25 cellular contexts compared by ENCODE assay signal in genomic region chr16:65771707-65772106, GRCh38.
A peak's percentile ranks its signal among the peaks of the same experiment; 100 is the strongest.
DNase-seq lines count a peak whose midpoint lies in the region; ATAC-seq, FAIRE-seq and TF ChIP-seq lines count a peak whose summit lies in the region.
"Had no signal": no experiment of that assay in that cellular context is flagged by ENCODE, and none has a peak within 500 bp of the region (broad histone marks: within the 10 kb centered on the region; RNA-seq: fewer than 3 reads in every experiment).

No MANE protein-coding gene starts in this region.

- H3K4me1 Mint-ChIP-seq in astrocyte (ENCODE audit: low read depth, unreplicated experiment) = peaks cover 8% of the 10 kb centered on the region
- H3K4me1 Mint-ChIP-seq in nephron = peaks cover 55% of the 10 kb centered on the region
- H3K4me1 Mint-ChIP-seq: B cell had no signal

- H3K36me3 ChIP-seq in mammary epithelial cell (ENCODE audit: insufficient read depth, low read length) (no peaks in the 10 kb centered on the region), breast epithelium (no peaks in the 10 kb centered on the region), astrocyte (ENCODE audit: insufficient read depth, low read length) (no peaks in the 10 kb centered on the region)

- H2AFZ ChIP-seq in mammary epithelial cell (ENCODE audit: low read depth, low read length) = no peak overlapping the region
- H2AFZ ChIP-seq in astrocyte (ENCODE audit: low read depth, low read length) = no peak overlapping the region
- H2AFZ ChIP-seq: GM23248 had no signal

- TF ChIP-seq CTCF in mammary epithelial cell (conservative IDR thresholded peaks at IDR 0.05 in 1 of 2, IDR thresholded peaks at IDR 0.05 in 1 of 2; ENCODE audit: extremely low read depth in 1 of 2, insufficient read depth in 1 of 2, low read depth in 1 of 2, low read length in 2 of 2) = no peak
- TF ChIP-seq CTCF in breast epithelium (IDR thresholded peaks at IDR 0.05) = no peak
- no peak for TF ChIP-seq CTCF in astrocyte (IDR thresholded peaks at IDR 0.05; ENCODE audit: insufficient read depth, low read depth, low read length)
- no peak for TF ChIP-seq CTCF in foreskin keratinocyte (conservative IDR thresholded peaks at IDR 0.05)
- TF ChIP-seq CTCF in nephron (IDR thresholded peaks at IDR 0.05; ENCODE audit: unreplicated experiment in 3 of 3) = no peak

- H3K4me2 ChIP-seq in mammary epithelial cell (ENCODE audit: insufficient read depth, low read depth, low read length) (no peak overlapping the region), astrocyte (ENCODE audit: low read length) (no peak overlapping the region)

- H3K4me1 ChIP-seq in mammary epithelial cell (ENCODE audit: insufficient read depth, low read length) (peaks cover 7% of the 10 kb centered on the region), breast epithelium (no peaks in the 10 kb centered on the region), astrocyte (ENCODE audit: insufficient read depth, low read length) (no peaks in the 10 kb centered on the region), foreskin keratinocyte (no peaks in the 10 kb centered on the region)

- intact Hi-C loops in mammary epithelial cell (cut with micrococcal nuclease) = no loop called here
- intact Hi-C loops in breast epithelium (cut with DNase I; ENCODE audit: low total_unique reads) = no loop called here

- ATAC-seq in foreskin keratinocyte (peak; percentile 62), GM21526 (IDR thresholded peaks at IDR 0.05; ENCODE audit: low FRiP score, unreplicated experiment) (no peak), GM18907 (IDR thresholded peaks at IDR 0.05; ENCODE audit: unreplicated experiment) (no peak)
- ATAC-seq: Panc1 had no signal

- H3K4me3 ChIP-seq in mammary epithelial cell (replicated peaks in 1 of 3; ENCODE audit: insufficient read depth in 1 of 3, low read depth in 2 of 3, low read length in 3 of 3) (no peak overlapping the region), breast epithelium (no peak overlapping the region), astrocyte (ENCODE audit: insufficient read depth, low read depth, low read length) (no peak overlapping the region)
- H3K4me3 ChIP-seq: GM23248 had no signal

- H3K9ac ChIP-seq in mammary epithelial cell (ENCODE audit: insufficient read depth, low read length) (no peak overlapping the region), astrocyte (ENCODE audit: low read length) (no peak overlapping the region)
- H3K9ac ChIP-seq: GM23248 had no signal

- H4K20me1 ChIP-seq in mammary epithelial cell (ENCODE audit: insufficient read depth, low read length) (no peaks in the 10 kb centered on the region), astrocyte (ENCODE audit: insufficient read depth, low read length) (no peaks in the 10 kb centered on the region)

- H3K27me3 ChIP-seq in mammary epithelial cell (ENCODE audit: insufficient read depth, low read length) (no peaks in the 10 kb centered on the region), breast epithelium (no peaks in the 10 kb centered on the region), astrocyte (ENCODE audit: insufficient read depth, low read length) (no peaks in the 10 kb centered on the region), foreskin keratinocyte (no peaks in the 10 kb centered on the region)

- H3K9me3 Mint-ChIP-seq in astrocyte (ENCODE audit: unreplicated experiment) (peaks cover 14% of the 10 kb centered on the region), nephron (peaks cover 19% of the 10 kb centered on the region)

- H3K27ac Mint-ChIP-seq in astrocyte (ENCODE audit: unreplicated experiment) = no peak overlapping the region
- peak overlapping the region; percentile 27 to 70 (median 39) for H3K27ac Mint-ChIP-seq in nephron
- H3K27ac Mint-ChIP-seq: B cell, CD14-positive monocyte had no signal

- dilution Hi-C loops in mammary epithelial cell (cut with HindIII; ENCODE audit: low sequenced_read_pairs) = no loop called here

- CTCF ChIA-PET in mammary epithelial cell (lab: Charles Lee; ENCODE audit: low non-redundant PET) = no interaction called here

- in situ Hi-C loops in mammary epithelial cell (cut with MboI; ENCODE audit: low sequenced_read_pairs in 2 of 2) = no loop called here

- H3K4me3 Mint-ChIP-seq in astrocyte (ENCODE audit: unreplicated experiment) (no peak overlapping the region), nephron (no peak overlapping the region)
- H3K4me3 Mint-ChIP-seq: B cell, CD14-positive monocyte had no signal

- H3K9me3 ChIP-seq in mammary epithelial cell (replicated peaks; ENCODE audit: insufficient read depth, low read length) (peaks cover 27% of the 10 kb centered on the region), breast epithelium (peaks cover 0 to 11% of the 10 kb centered on the region in 2 donors), astrocyte (ENCODE audit: insufficient read depth, low read depth, low read length) (peaks cover 8% of the 10 kb centered on the region)

- BruUV-seq in mammary epithelial cell (replicated peaks; lab: Mats Ljungman, UMichigan) = no TSS peak

- no peaks in the 10 kb centered on the region for H3K36me3 Mint-ChIP-seq in astrocyte (ENCODE audit: low read depth, unreplicated experiment)
- H3K36me3 Mint-ChIP-seq in nephron (ENCODE audit: low read depth) = no peaks in the 10 kb centered on the region
- H3K36me3 Mint-ChIP-seq: CD14-positive monocyte had no signal

- FAIRE-seq in astrocyte (lab: Jason Lieb, UNC) = no peak
- FAIRE-seq: GM12891 had no signal

- no peak overlapping the region for H3K27ac ChIP-seq in mammary epithelial cell (ENCODE audit: insufficient read depth, low read depth, low read length)
- H3K27ac ChIP-seq in breast epithelium = no peak overlapping the region
- H3K27ac ChIP-seq in astrocyte (ENCODE audit: low read depth, low read length) = no peak overlapping the region
- no peak overlapping the region for H3K27ac ChIP-seq in foreskin keratinocyte
- H3K27ac ChIP-seq: 22Rv1, GM23248, HL-60 had no signal

- H3K79me2 ChIP-seq in mammary epithelial cell (ENCODE audit: insufficient read depth, low read length) (no peaks in the 10 kb centered on the region), astrocyte (ENCODE audit: insufficient read depth, low read length) (no peaks in the 10 kb centered on the region)

- H3K27me3 Mint-ChIP-seq in astrocyte (ENCODE audit: low read depth, unreplicated experiment) = peaks cover 4% of the 10 kb centered on the region
- H3K27me3 Mint-ChIP-seq in nephron (ENCODE audit: low read depth) = peaks cover 4% of the 10 kb centered on the region
- H3K27me3 Mint-ChIP-seq: B cell had no signal

- no peak for TF ChIP-seq POLR2A in breast epithelium (IDR thresholded peaks at IDR 0.05)

- WGBS in mammary epithelial cell (ENCODE audit: low coverage, missing lambda C conversion rate) = 0% methylated on average over 1 of the region's 1 CpG

- DNase-seq in mammary epithelial cell = peak; percentile 19
- DNase-seq in breast epithelium (ENCODE audit: low spot score in 2 of 2) = no peak
- DNase-seq in astrocyte (ENCODE audit: low read depth) = peak; percentile 84
- DNase-seq in foreskin keratinocyte = peak in 1 of 2 donors; percentile 12
- no peak for DNase-seq in NK-92 treated with Interleukin-12 subunit alpha and Interleukin-12 subunit beta, amount 100 ng/mL, for 24 hours (lab: John Stamatoyannopoulos, UW)
- DNase-seq: Calu3, DMS79 treated with DMSO at 0.1 percent for 48 hours, GF-D8, GM23248, HCEC 1CT, KBM-7, MM.1S, NCI-H2029 treated with DMSO at 0.1 percent for 48 hours, NCI-H2227 treated with DMSO at 0.1 percent for 48 hours, NCI-H526 treated with DMSO at 0.1 percent for 48 hours, SHP77 treated with DMSO at 0.1 percent for 48 hours had no signal

Comparison
In these comparisons a context has a peak if more than half of its experiments do, and no peak if none do; other contexts are left out.
1. DNase-seq: peak in mammary epithelial cell (single experiment) and astrocyte (single experiment); none in breast epithelium (0 of 2) and NK-92 treated with Interleukin-12 subunit alpha and Interleukin-12 subunit beta, amount 100 ng/mL, for 24 hours (single experiment).